ENCODE assay signal across 15 cellular contexts in the genomic region with DNA sequence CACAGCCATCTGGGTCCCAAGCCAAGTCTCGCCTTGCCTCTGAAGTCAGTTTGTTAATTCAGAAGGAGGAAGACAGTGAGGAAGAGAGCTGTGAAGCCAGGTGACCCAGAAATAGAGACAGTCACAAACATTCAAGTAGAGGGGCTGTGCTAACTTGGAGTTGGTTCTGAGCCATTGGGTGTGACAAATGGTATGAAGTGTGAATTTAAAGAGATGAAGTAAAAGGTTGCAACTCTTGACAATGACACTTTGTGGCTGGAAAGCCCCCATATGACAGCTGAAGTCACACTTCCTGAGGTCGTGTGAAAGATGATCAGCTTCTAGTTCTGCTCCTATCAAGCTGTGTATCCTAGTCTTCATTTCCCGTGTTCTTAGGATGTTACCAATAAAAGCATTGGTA.
DNase-seq lines count a peak whose midpoint lies in the region; ATAC-seq, FAIRE-seq and TF ChIP-seq lines count a peak whose summit lies in the region.
"Had no signal": no experiment of that assay in that cellular context is flagged by ENCODE, and none has a peak within 500 bp of the region (broad histone marks: within the 10 kb centered on the region; RNA-seq: fewer than 3 reads in every experiment).

No MANE protein-coding gene starts in this region.

- RAD21 ChIA-PET in GM12878 (lab: Charles Lee; ENCODE audit: unreplicated experiment): interaction anchor here (0.7 to 6.2 kb wide), 14 partner anchors 9 to 107 kb away, joined by 3 to 76 read pairs (median 6); no protein-coding TSS in a partner anchor

- BruUV-seq in GM12878 (replicated peaks; lab: Mats Ljungman, UMichigan): no TSS peak
- no TSS peak for BruUV-seq in OCI-LY7 (replicated peaks; lab: Mats Ljungman, UMichigan)

- H3K79me2 ChIP-seq in GM12878 (ENCODE audit: control insufficient read depth, insufficient read depth, low read length) (no peaks in the 10 kb centered on the region), OCI-LY7 (ENCODE audit: insufficient read depth, low read depth, low read length) (no peaks in the 10 kb centered on the region)
- H3K79me2 ChIP-seq: parathyroid adenoma had no signal

- peak; percentile 82 for FAIRE-seq in GM12878 (lab: Jason Lieb, UNC)

- CTCF ChIA-PET in GM12878 (lab: Yijun Ruan, JAX) (interaction anchor here (0.9 to 5.5 kb wide), 7 partner anchors 9 to 86 kb away, joined by 3 to 55 read pairs (median 5); no protein-coding TSS in a partner anchor), OCI-LY7 (lab: Charles Lee; ENCODE audit: unreplicated experiment) (no interaction called here)

- no peaks in the 10 kb centered on the region for H3K36me3 ChIP-seq in GM12878 (ENCODE audit: control insufficient read depth in 2 of 2, insufficient read depth in 2 of 2, low read length in 1 of 2)
- no peaks in the 10 kb centered on the region for H3K36me3 ChIP-seq in OCI-LY7 (ENCODE audit: insufficient read depth, low read length)
- no peaks in the 10 kb centered on the region for H3K36me3 ChIP-seq in tibial nerve
- H3K36me3 ChIP-seq: left lung had no signal

- no peak overlapping the region for H3K4me3 ChIP-seq in GM12878
- no peak overlapping the region for H3K4me3 ChIP-seq in OCI-LY7 (ENCODE audit: low read depth, low read length, poor library complexity, severe bottlenecking)
- H3K4me3 ChIP-seq in tibial nerve: no peak overlapping the region
- H3K4me3 ChIP-seq: left lung had no signal

- H3K4me2 ChIP-seq in GM12878 (ENCODE audit: control insufficient read depth, insufficient read depth) (peak overlapping the region; percentile 42), OCI-LY7 (ENCODE audit: low read length) (no peak overlapping the region)

- WGBS in GM12878 (ENCODE audit: insufficient coverage, insufficient replicate concordance, low lambda C conversion rate, missing lambda C conversion rate): 0% methylated on average over 3 of the region's 3 CpGs
- 63 to 68% methylated on average over 3 of the region's 3 CpGs for WGBS in tibial nerve, 2 donors

- H4K20me1 ChIP-seq in GM12878 (ENCODE audit: control insufficient read depth, insufficient read depth) (no peaks in the 10 kb centered on the region), OCI-LY7 (ENCODE audit: insufficient read depth, low read length) (no peaks in the 10 kb centered on the region)

- SMC1A ChIA-PET in GM12878 (lab: Charles Lee; ENCODE audit: uncharacterized antibody, unreplicated experiment): interaction anchor here (0.7 to 9.3 kb wide), 21 partner anchors 9 to 190 kb away, joined by 3 to 124 read pairs (median 5); no protein-coding TSS in a partner anchor

- intact Hi-C loops in GM12878 (cut with micrococcal nuclease; ENCODE audit: unreplicated experiment): loop anchor here (1.0 to 5.0 kb wide), 2 partner anchors 28 to 88 kb away; no protein-coding TSS in a partner anchor
- intact Hi-C loops in OCI-LY7 (cut with micrococcal nuclease; ENCODE audit: unreplicated experiment): no loop called here

- POLR2A ChIA-PET in GM12878 (lab: Charles Lee) (interaction anchor here (0.5 to 1.8 kb wide), 6 partner anchors 12 to 725 kb away, joined by 3 to 15 read pairs (median 4); a partner anchor contains a TSS), OCI-LY7 (lab: Charles Lee) (interaction anchor here (1.4 kb wide), 1 partner anchor 8 kb away, joined by 5 read pairs; no protein-coding TSS in a partner anchor)

- in situ Hi-C loops in GM12878 (cut with MboI): no loop called here

- ATAC-seq in GM18517 (IDR thresholded peaks at IDR 0.05; ENCODE audit: unreplicated experiment): peak; percentile 87
- peak; percentile 72 for ATAC-seq in GM21390 (IDR thresholded peaks at IDR 0.05; ENCODE audit: unreplicated experiment)
- ATAC-seq in HG03060 (IDR thresholded peaks at IDR 0.05; ENCODE audit: low read depth, unreplicated experiment): peak; percentile 51
- ATAC-seq in GM12878: peak; percentile 93
- ATAC-seq: left lung; stimulated activated naive CD8-positive, alpha-beta T cell treated with anti-CD3 and anti-CD28 coated beads, Interleukin-15, amount 100 ng/mL, for 72 hours had no signal

- H2AFZ ChIP-seq in GM12878 (ENCODE audit: control insufficient read depth, low read depth, low read length) (peak overlapping the region; percentile 60), OCI-LY7 (ENCODE audit: low read length) (no peak overlapping the region)
- H2AFZ ChIP-seq: parathyroid adenoma had no signal

- DNase-seq in GM12878 (ENCODE audit: low read depth, low spot score): peak; percentile 46
- no peak for DNase-seq in erythroblast (lab: John Stamatoyannopoulos, UW)
- DNase-seq in OCI-LY7 (ENCODE audit: low spot score): no peak
- DNase-seq in C1 segment of cervical spinal cord (lab: John Stamatoyannopoulos, UW): no peak
- no peak for DNase-seq in tibial nerve (ENCODE audit: low spot score in 2 of 2)
- DNase-seq: CD8-positive, alpha-beta memory T cell; left lung; NCI-H1417; stimulated activated CD4-positive, alpha-beta T cell treated with anti-CD3 and anti-CD28 coated beads, Interleukin-2, amount 100 ng/mL, for 48 hours; stimulated activated naive CD8-positive, alpha-beta T cell treated with anti-CD3 and anti-CD28 coated beads, Interleukin-15, amount 100 ng/mL, for 72 hours; T-helper 1 cell had no signal

- H3K9ac ChIP-seq in GM12878 (ENCODE audit: control insufficient read depth, insufficient read depth, low read length): no peak overlapping the region
- H3K9ac ChIP-seq: parathyroid adenoma had no signal

- no peak for TF ChIP-seq RAD21 in GM12878 (IDR thresholded peaks at IDR 0.05; ENCODE audit: insufficient read depth, low read depth, low read length)

- H3K9me2 ChIP-seq in OCI-LY7 (ENCODE audit: insufficient read depth, low read length): no peaks in the 10 kb centered on the region

- TF ChIP-seq EP300 in GM12878 (IDR thresholded peaks at IDR 0.05; ENCODE audit: borderline replicate concordance in 1 of 2, control insufficient read depth in 1 of 2, low read depth in 2 of 2, low read length in 2 of 2) (peak in 1 of 2 experiments; percentile 48; a peak in 1 of 4 replicates), tibial nerve (IDR thresholded peaks at IDR 0.05) (no peak)

- H3K27me3 ChIP-seq in GM12878 (replicated peaks in 1 of 2; ENCODE audit: control insufficient read depth in 2 of 2, insufficient read depth in 2 of 2, low read length in 1 of 2): no peaks in the 10 kb centered on the region
- H3K27me3 ChIP-seq in tibial nerve: no peaks in the 10 kb centered on the region
- H3K27me3 ChIP-seq: left lung had no signal

- H3K4me1 ChIP-seq in GM12878 (ENCODE audit: control insufficient read depth, insufficient read depth, low read length) (peaks cover 7% of the 10 kb centered on the region), OCI-LY7 (ENCODE audit: insufficient read depth, low read length, poor library complexity, severe bottlenecking) (no peaks in the 10 kb centered on the region), tibial nerve (no peaks in the 10 kb centered on the region)
- H3K4me1 ChIP-seq: left lung, parathyroid adenoma had no signal

- peak overlapping the region; percentile 50 for H3K27ac ChIP-seq in GM12878 (ENCODE audit: control insufficient read depth, insufficient read depth)
- no peak overlapping the region for H3K27ac ChIP-seq in OCI-LY7 (ENCODE audit: low read depth, low read length, poor library complexity, severe bottlenecking)
- H3K27ac ChIP-seq in tibial nerve: no peak overlapping the region
- H3K27ac ChIP-seq: left lung, parathyroid adenoma had no signal

- TF ChIP-seq POLR2A in GM12878 (IDR thresholded peaks at IDR 0.05; ENCODE audit: low read depth, low read length): no peak
- no peak for TF ChIP-seq POLR2A in erythroblast (IDR thresholded peaks at IDR 0.05; ENCODE audit: low read length)
- no peak for TF ChIP-seq POLR2A in tibial nerve (IDR thresholded peaks at IDR 0.05)

- H3K9me3 ChIP-seq in GM12878 (replicated peaks; ENCODE audit: control insufficient read depth, insufficient read depth, low read length) (no peaks in the 10 kb centered on the region; the same call in 2 of the 3 replicates), OCI-LY7 (ENCODE audit: low read length) (no peaks in the 10 kb centered on the region), tibial nerve (no peaks in the 10 kb centered on the region)

- TF ChIP-seq CTCF in GM12878 (IDR thresholded peaks at IDR 0.05 in 2 of 3, conservative IDR thresholded peaks at IDR 0.05 in 1 of 3; ENCODE audit: control insufficient read depth in 2 of 3, extremely low read depth in 1 of 3, insufficient read depth in 1 of 3, low read depth in 3 of 3, low read length in 3 of 3): no peak
- TF ChIP-seq CTCF in OCI-LY7 (conservative IDR thresholded peaks at IDR 0.05; ENCODE audit: low read length): no peak
- no peak for TF ChIP-seq CTCF in tibial nerve (IDR thresholded peaks at IDR 0.05)

TF ChIP-seq in GM12878, 131 proteins besides CTCF, POLR2A, EP300 and RAD21 (continues in another document):
- no peak for TF ChIP-seq MEF2A (IDR thresholded peaks at IDR 0.05; ENCODE audit: insufficient read depth, low read depth, low read length)
- TF ChIP-seq, protein P1, sequence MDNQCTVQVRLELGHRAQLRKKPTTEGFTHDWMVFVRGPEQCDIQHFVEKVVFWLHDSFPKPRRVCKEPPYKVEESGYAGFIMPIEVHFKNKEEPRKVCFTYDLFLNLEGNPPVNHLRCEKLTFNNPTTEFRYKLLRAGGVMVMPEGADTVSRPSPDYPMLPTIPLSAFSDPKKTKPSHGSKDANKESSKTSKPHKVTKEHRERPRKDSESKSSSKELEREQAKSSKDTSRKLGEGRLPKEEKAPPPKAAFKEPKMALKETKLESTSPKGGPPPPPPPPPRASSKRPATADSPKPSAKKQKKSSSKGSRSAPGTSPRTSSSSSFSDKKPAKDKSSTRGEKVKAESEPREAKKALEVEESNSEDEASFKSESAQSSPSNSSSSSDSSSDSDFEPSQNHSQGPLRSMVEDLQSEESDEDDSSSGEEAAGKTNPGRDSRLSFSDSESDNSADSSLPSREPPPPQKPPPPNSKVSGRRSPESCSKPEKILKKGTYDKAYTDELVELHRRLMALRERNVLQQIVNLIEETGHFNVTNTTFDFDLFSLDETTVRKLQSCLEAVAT (IDR thresholded peaks at IDR 0.05): no peak
- no peak for TF ChIP-seq RFX5 (IDR thresholded peaks at IDR 0.05; ENCODE audit: low read depth, low read length)
- TF ChIP-seq RCOR1 (conservative IDR thresholded peaks at IDR 0.05; ENCODE audit: low read depth, low read length): no peak
- TF ChIP-seq JUNB (IDR thresholded peaks at IDR 0.05): no peak
